ENCODE assay signal across 34 cellular contexts in genomic region chr4:47342796-47343195, GRCh38.
"Had no signal": no experiment of that assay in that cellular context is flagged by ENCODE, and none has a peak within 500 bp of the region (broad histone marks: within the 10 kb centered on the region; RNA-seq: fewer than 3 reads in every experiment).

No MANE protein-coding gene starts in this region.

- DNase-seq: Karpas-422, Kasumi-1, KG1, MG63, MM.1S, MV-4-11, NCI-H1048, NCI-H1092, NCI-H1092 treated with DMSO at 0.1 percent for 48 hours, NCI-H1105, NCI-H1105 treated with DMSO at 0.1 percent for 48 hours, NCI-H1417, NCI-H1417 treated with DMSO at 0.1 percent for 48 hours, NCI-H1436, NCI-H1436 treated with DMSO at 0.1 percent for 48 hours, NCI-H146, NCI-H1694, NCI-H1694 treated with DMSO at 0.1 percent for 48 hours, NCI-H187, NCI-H187 treated with DMSO at 0.1 percent for 48 hours, NCI-H1930, NCI-H2029, NCI-H2029 treated with DMSO at 0.1 percent for 48 hours, NCI-H2081 treated with DMSO at 0.1 percent for 48 hours, NCI-H2107, NCI-H2171, NCI-H2171 treated with DMSO at 0.1 percent for 48 hours, NCI-H2227 treated with DMSO at 0.1 percent for 48 hours, NCI-H226, NCI-H345, NCI-H446, NCI-H446 treated with DMSO at 0.1 percent for 48 hours, NCI-H510A, NCI-H510A treated with DMSO at 0.1 percent for 48 hours had no signal
